ENCODE assay signal across 27 cellular contexts in the genomic region with DNA sequence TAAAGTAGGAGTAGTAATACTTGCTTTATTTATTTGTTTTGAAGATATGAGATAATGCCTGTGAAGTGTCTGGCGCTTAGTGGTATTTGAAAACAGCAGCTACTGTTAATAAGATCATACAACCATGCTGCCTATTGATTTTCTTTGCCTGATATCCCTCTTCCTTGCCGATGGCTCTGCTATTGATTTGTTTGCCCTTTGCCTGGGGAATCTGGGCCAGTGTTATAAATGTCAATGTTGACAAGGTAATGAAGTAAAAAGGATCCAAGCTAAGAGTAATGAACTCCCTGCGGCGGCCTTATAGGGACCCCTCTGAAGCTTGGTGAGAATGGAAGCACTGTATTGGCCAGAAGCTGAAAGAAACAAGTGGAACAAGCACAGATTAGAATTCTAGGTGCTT.
"Had no signal": no experiment of that assay in that cellular context is flagged by ENCODE, and none has a peak within 500 bp of the region (broad histone marks: within the 10 kb centered on the region; RNA-seq: fewer than 3 reads in every experiment).

No MANE protein-coding gene starts in this region.

- DNase-seq: dorsolateral prefrontal cortex; effector CD4-positive, alpha-beta T cell; endodermal cell; foreskin fibroblast; gastrocnemius medialis; heart left ventricle; hypothalamus; immature natural killer cell; islet precursor cell; kidney glomerular epithelial cell; left colon; left ventricle myocardium superior; lower lobe of right lung; natural killer cell; pancreas; sigmoid colon; stimulated activated CD4-positive, alpha-beta T cell treated with anti-CD3 and anti-CD28 coated beads, Interleukin-2, amount 100 ng/mL, for 24 hours; stimulated activated CD4-positive, alpha-beta T cell treated with anti-CD3 and anti-CD28 coated beads, Interleukin-4, amount 100 ng/mL, for 24 hours; stimulated activated naive CD4-positive, alpha-beta T cell treated with Interleukin-2 at 50 U/mL for 16 hours; stomach; thyroid gland; upper lobe of left lung had no signal

- H3K36me3 ChIP-seq: gastrocnemius medialis, heart left ventricle, lower lobe of right lung, neutrophil, pancreas, right atrium auricular region, sigmoid colon, stomach, thyroid gland, upper lobe of left lung had no signal

- ATAC-seq: esophagus mucosa; gastrocnemius medialis; heart left ventricle; left colon; left ventricle myocardium superior; lower lobe of right lung; natural killer cell; stimulated activated effector memory CD8-positive, alpha-beta T cell treated with anti-CD3 and anti-CD28 coated beads, Interleukin-12 subunit alpha, Interleukin-12 subunit beta, amount 100 ng/mL, for 72 hours had no signal

- H3K4me3 ChIP-seq: dorsolateral prefrontal cortex, gastrocnemius medialis, heart left ventricle, lower lobe of right lung, pancreas, right atrium auricular region, sigmoid colon, stomach, thyroid gland, upper lobe of left lung had no signal

- H3K9me3 ChIP-seq: gastrocnemius medialis, heart left ventricle, lower lobe of right lung, neutrophil, pancreas, right atrium auricular region, sigmoid colon, stomach, thyroid gland, upper lobe of left lung had no signal

- H3K27me3 ChIP-seq: dorsolateral prefrontal cortex, gastrocnemius medialis, heart left ventricle, neutrophil, pancreas, right atrium auricular region, sigmoid colon, stomach, thyroid gland, upper lobe of left lung had no signal

- H3K4me1 ChIP-seq: gastrocnemius medialis, heart left ventricle, lower lobe of right lung, right atrium auricular region, sigmoid colon, thyroid gland, upper lobe of left lung had no signal

- H3K27ac ChIP-seq: dorsolateral prefrontal cortex, epithelial cell of prostate, gastrocnemius medialis, heart left ventricle, lower lobe of right lung, neutrophil, pancreas, right atrium auricular region, sigmoid colon, stomach, thyroid gland, upper lobe of left lung had no signal
